In the genomic region with DNA sequence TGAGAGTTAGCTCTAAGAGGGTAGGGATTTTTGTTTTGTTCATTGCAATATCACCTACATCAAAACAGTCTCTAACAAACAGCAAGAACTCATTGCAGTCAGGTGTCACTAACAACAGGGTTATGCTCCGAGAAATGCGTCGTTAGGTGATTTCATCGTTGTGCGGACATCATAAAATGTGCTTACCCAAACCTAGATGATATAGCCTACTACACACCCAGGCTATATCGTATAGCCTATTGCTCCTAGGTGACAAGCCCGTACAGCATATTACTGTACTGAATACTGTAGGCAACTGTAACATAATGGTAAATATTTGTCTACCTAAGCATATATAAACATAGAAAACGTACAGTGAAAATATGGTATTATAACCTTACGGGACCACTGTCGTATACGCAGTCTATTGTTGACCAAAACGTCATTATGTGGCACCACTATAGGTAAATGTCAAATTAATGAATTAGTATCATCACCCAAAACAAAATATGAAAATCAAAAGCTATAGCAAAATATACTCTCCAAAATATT, we compare ENCODE assay signal across 2 cellular contexts.
TF ChIP-seq lines count a peak whose summit lies in the region.

No MANE protein-coding gene starts in this region.

TF ChIP-seq in HepG2, 621 proteins besides CTCF, POLR2A, EP300 and RAD21:
- TF ChIP-seq MAFF (IDR thresholded peaks at IDR 0.05; ENCODE audit: low read depth, low read length) (peak; percentile 64), LCORL (IDR thresholded peaks at IDR 0.05) (no peak), LCORL (CRISPR knock-in tag; IDR thresholded peaks at IDR 0.05) (no peak), NFKB2 (CRISPR knock-in tag; IDR thresholded peaks at IDR 0.05; ENCODE audit: borderline replicate concordance) (no peak), ZNF670 (CRISPR knock-in tag; IDR thresholded peaks at IDR 0.05; ENCODE audit: borderline replicate concordance) (no peak), ZNF180 (CRISPR knock-in tag; IDR thresholded peaks at IDR 0.05; ENCODE audit: borderline replicate concordance, low read depth) (no peak), MAFK (conservative IDR thresholded peaks at IDR 0.05 in 1 of 2, IDR thresholded peaks at IDR 0.05 in 1 of 2; ENCODE audit: low read length in 2 of 2) (peak; percentile 62 to 84; a peak in 3 of 4 replicates), KLF9 (CRISPR knock-in tag; IDR thresholded peaks at IDR 0.05; ENCODE audit: low read depth) (no peak), RFX5 (IDR thresholded peaks at IDR 0.05; ENCODE audit: low read depth, low read length) (no peak)

TF ChIP-seq in K562, 482 proteins besides CTCF, POLR2A, EP300 and RAD21:
- TF ChIP-seq TAF7 (tag; IDR thresholded peaks at IDR 0.05) (no peak), MAFK (IDR thresholded peaks at IDR 0.05; ENCODE audit: low read length) (peak; percentile 35; the same call in 1 of the 2 replicates), ETV6 (IDR thresholded peaks at IDR 0.05; ENCODE audit: borderline replicate concordance in 1 of 2, low read depth in 2 of 2, low read length in 1 of 2) (no peak), ETV6 (CRISPR knock-in tag; IDR thresholded peaks at IDR 0.05; ENCODE audit: borderline replicate concordance) (no peak), POLR2B (IDR thresholded peaks at IDR 0.05; ENCODE audit: low read depth, partially characterized antibody) (no peak), MAFF (IDR thresholded peaks at IDR 0.05; ENCODE audit: low read length) (peak; percentile 30), EGR1 (conservative IDR thresholded peaks at IDR 0.05) (no peak), ZNF707 (CRISPR knock-in tag; conservative IDR thresholded peaks at IDR 0.05) (no peak), KLF6 (CRISPR knock-in tag; IDR thresholded peaks at IDR 0.05; ENCODE audit: borderline replicate concordance) (no peak), IRF2 (CRISPR knock-in tag; IDR thresholded peaks at IDR 0.05) (no peak), MYBL2 (IDR thresholded peaks at IDR 0.05; ENCODE audit: low read depth) (no peak), MYBL2 (CRISPR knock-in tag; IDR thresholded peaks at IDR 0.05; ENCODE audit: borderline replicate concordance) (no peak), MAZ (CRISPR knock-in tag; conservative IDR thresholded peaks at IDR 0.05 in 1 of 2, IDR thresholded peaks at IDR 0.05 in 1 of 2) (no peak), TAF9B (IDR thresholded peaks at IDR 0.05; ENCODE audit: partially characterized antibody) (no peak), KLF13 (tag; IDR thresholded peaks at IDR 0.05; ENCODE audit: borderline replicate concordance, low read depth) (no peak), RBM34 (IDR thresholded peaks at IDR 0.05; ENCODE audit: borderline replicate concordance, insufficient read depth, low read length) (no peak), CBFB (CRISPR knock-in tag; IDR thresholded peaks at IDR 0.05) (no peak), ZNF175 (CRISPR knock-in tag; IDR thresholded peaks at IDR 0.05; ENCODE audit: low read depth) (no peak), CBX5 (IDR thresholded peaks at IDR 0.05; ENCODE audit: borderline replicate concordance, low read depth) (no peak), ZNF384 (IDR thresholded peaks at IDR 0.05; ENCODE audit: low read depth, low read length) (no peak), BHLHE40 (IDR thresholded peaks at IDR 0.05; ENCODE audit: low read length) (no peak), NELFE (IDR thresholded peaks at IDR 0.05; ENCODE audit: insufficient read depth, insufficient read length) (no peak), KDM1A (IDR thresholded peaks at IDR 0.05) (no peak), ZNF316 (IDR thresholded peaks at IDR 0.05) (peak; percentile 63; the same call in 1 of the 2 replicates), FOSL1 (tag; conservative IDR thresholded peaks at IDR 0.05) (no peak), MAFG (tag; conservative IDR thresholded peaks at IDR 0.05) (0 out of 2 replicates have a peak, but pooled peaks have one; percentile 25), ZNF695 (CRISPR knock-in tag; IDR thresholded peaks at IDR 0.05) (no peak), POLR2G (IDR thresholded peaks at IDR 0.05; ENCODE audit: low read depth, low read length) (no peak), C11orf30 (IDR thresholded peaks at IDR 0.05; ENCODE audit: low read depth) (peak; percentile 45), SMARCA5 (IDR thresholded peaks at IDR 0.05) (no peak), ELF1 (tag; IDR thresholded peaks at IDR 0.05) (no peak)
- TF ChIP-seq, protein P1, sequence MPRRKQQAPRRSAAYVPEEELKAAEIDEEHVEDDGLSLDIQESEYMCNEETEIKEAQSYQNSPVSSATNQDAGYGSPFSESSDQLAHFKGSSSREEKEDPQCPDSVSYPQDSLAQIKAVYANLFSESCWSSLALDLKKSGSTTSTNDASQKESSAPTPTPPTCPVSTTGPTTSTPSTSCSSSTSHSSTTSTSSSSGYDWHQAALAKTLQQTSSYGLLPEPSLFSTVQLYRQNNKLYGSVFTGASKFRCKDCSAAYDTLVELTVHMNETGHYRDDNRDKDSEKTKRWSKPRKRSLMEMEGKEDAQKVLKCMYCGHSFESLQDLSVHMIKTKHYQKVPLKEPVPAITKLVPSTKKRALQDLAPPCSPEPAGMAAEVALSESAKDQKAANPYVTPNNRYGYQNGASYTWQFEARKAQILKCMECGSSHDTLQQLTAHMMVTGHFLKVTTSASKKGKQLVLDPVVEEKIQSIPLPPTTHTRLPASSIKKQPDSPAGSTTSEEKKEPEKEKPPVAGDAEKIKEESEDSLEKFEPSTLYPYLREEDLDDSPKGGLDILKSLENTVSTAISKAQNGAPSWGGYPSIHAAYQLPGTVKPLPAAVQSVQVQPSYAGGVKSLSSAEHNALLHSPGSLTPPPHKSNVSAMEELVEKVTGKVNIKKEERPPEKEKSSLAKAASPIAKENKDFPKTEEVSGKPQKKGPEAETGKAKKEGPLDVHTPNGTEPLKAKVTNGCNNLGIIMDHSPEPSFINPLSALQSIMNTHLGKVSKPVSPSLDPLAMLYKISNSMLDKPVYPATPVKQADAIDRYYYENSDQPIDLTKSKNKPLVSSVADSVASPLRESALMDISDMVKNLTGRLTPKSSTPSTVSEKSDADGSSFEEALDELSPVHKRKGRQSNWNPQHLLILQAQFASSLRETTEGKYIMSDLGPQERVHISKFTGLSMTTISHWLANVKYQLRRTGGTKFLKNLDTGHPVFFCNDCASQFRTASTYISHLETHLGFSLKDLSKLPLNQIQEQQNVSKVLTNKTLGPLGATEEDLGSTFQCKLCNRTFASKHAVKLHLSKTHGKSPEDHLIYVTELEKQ (CRISPR knock-in tag; IDR thresholded peaks at IDR 0.05): no peak
- TF ChIP-seq, protein P2, sequence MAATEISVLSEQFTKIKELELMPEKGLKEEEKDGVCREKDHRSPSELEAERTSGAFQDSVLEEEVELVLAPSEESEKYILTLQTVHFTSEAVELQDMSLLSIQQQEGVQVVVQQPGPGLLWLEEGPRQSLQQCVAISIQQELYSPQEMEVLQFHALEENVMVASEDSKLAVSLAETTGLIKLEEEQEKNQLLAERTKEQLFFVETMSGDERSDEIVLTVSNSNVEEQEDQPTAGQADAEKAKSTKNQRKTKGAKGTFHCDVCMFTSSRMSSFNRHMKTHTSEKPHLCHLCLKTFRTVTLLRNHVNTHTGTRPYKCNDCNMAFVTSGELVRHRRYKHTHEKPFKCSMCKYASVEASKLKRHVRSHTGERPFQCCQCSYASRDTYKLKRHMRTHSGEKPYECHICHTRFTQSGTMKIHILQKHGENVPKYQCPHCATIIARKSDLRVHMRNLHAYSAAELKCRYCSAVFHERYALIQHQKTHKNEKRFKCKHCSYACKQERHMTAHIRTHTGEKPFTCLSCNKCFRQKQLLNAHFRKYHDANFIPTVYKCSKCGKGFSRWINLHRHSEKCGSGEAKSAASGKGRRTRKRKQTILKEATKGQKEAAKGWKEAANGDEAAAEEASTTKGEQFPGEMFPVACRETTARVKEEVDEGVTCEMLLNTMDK (IDR thresholded peaks at IDR 0.05; ENCODE audit: borderline replicate concordance, insufficient read depth, low read depth, low read length, poor library complexity, severe bottlenecking): no peak
- TF ChIP-seq, protein P3, sequence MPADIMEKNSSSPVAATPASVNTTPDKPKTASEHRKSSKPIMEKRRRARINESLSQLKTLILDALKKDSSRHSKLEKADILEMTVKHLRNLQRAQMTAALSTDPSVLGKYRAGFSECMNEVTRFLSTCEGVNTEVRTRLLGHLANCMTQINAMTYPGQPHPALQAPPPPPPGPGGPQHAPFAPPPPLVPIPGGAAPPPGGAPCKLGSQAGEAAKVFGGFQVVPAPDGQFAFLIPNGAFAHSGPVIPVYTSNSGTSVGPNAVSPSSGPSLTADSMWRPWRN (IDR thresholded peaks at IDR 0.05; ENCODE audit: low read depth): no peak
